In the genomic region with DNA sequence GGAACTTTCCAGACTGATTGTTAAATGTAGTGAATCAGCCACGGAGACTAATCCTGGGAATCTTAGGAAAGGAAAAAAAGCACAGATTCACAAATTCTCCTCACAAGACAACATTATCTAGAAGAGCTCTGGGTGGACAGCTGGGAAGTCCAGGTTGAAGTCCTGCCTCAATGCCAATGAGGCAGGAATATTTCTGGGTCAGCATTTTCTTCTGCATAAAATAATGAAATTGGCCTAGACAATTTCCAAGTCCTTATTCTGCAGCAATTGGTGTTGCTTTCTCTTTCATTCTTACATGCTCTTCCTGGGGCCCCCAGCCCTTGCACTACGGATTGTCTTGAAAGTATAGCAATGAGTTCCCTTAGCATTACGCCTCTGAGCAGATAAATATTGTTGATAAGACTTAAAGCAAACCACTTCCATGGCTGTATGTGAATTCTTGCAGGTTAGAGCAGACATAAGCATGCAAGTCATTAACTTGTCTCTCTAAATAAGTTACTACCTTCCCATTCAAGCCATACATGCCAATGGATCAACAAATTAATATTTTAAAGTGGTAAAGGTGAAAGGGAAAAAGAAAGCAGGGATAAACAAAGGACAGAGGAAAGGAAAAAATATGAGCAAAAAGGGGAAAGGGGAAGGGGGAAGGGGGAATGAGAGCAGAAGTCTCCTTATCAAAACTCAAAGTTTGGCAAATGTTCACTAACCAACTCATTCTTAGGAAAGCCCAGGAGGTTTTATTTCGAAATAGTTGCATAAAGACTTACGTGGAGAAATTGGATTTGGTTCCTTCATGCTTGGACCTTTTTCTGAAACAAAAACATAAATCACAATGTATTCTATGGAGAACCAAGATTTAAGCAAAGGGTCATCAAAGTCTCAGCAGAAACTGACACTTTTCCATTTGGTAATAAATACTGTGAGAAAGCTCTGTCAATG, we compare ENCODE assay signal across 8 cellular contexts.
DNase-seq lines count a peak whose midpoint lies in the region; ATAC-seq, FAIRE-seq and TF ChIP-seq lines count a peak whose summit lies in the region.

No MANE protein-coding gene starts in this region.

- H3K36me3 ChIP-seq in gastrocnemius medialis: no peaks in the 10 kb centered on the region
- H3K36me3 ChIP-seq in psoas muscle (ENCODE audit: insufficient read depth in 1 of 2, low read depth in 1 of 2): peaks cover 0 to 12% of the 10 kb centered on the region in 2 donors

- H3K27ac ChIP-seq in gastrocnemius medialis: peak overlapping the region; percentile 26 to 38 (median 32)
- H3K27ac ChIP-seq in psoas muscle: no peak overlapping the region

- H3K9me3 ChIP-seq in gastrocnemius medialis (no peaks in the 10 kb centered on the region), psoas muscle (no peaks in the 10 kb centered on the region)

- DNase-seq in activated naive CD4-positive, alpha-beta T cell treated with anti-CD3 and anti-CD28 coated beads, Interleukin-2, amount 50 U/mL, for 72 hours (ENCODE audit: low spot score in 2 of 2): peak in 1 of 2 donors; percentile 36
- DNase-seq in gastrocnemius medialis (no peak), psoas muscle (no peak), AG08395 (ENCODE audit: low spot score) (no peak), GM19239 (ENCODE audit: insufficient read length, low spot score) (no peak)
- DNase-seq in stimulated activated naive B cell treated with anti-CD40 and anti-IgM and Interleukin-4, amounts not matched to agents 10 μg/mL and 1 μg/mL and 100 μg/mL, for 72 hours: no peak

- no peak for FAIRE-seq in GM19239 (lab: Jason Lieb, UNC)

- H3K4me1 Mint-ChIP-seq in stimulated activated naive B cell treated with anti-CD40 and anti-IgM and Interleukin-4, amounts not matched to agents 10 μg/mL and 1 μg/mL and 100 μg/mL, for 72 hours: no peaks in the 10 kb centered on the region

- intact Hi-C loops in gastrocnemius medialis (cut with DNase I; ENCODE audit: low total_unique reads) (loop anchor here (5.0 kb wide), 1 partner anchor 195 kb away; no protein-coding TSS in a partner anchor), psoas muscle (cut with DNase I) (no loop called here)

- H3K36me3 Mint-ChIP-seq in activated naive CD4-positive, alpha-beta T cell treated with anti-CD3 and anti-CD28 coated beads, Interleukin-2, amount 50 U/mL, for 72 hours: peaks cover 4 to 30% of the 10 kb centered on the region in 2 donors
- no peaks in the 10 kb centered on the region for H3K36me3 Mint-ChIP-seq in stimulated activated naive B cell treated with anti-CD40 and anti-IgM and Interleukin-4, amounts not matched to agents 10 μg/mL and 1 μg/mL and 100 μg/mL, for 72 hours

- no peak overlapping the region for H3K4me3 ChIP-seq in gastrocnemius medialis
- no peak overlapping the region for H3K4me3 ChIP-seq in psoas muscle

- TF ChIP-seq POLR2A in gastrocnemius medialis (IDR thresholded peaks at IDR 0.05): no peak

- H3K27me3 ChIP-seq in gastrocnemius medialis: no peaks in the 10 kb centered on the region
- H3K27me3 ChIP-seq in psoas muscle (ENCODE audit: insufficient read depth in 3 of 3, low read length in 2 of 3): no peaks in the 10 kb centered on the region

- H3K4me3 Mint-ChIP-seq in stimulated activated naive B cell treated with anti-CD40 and anti-IgM and Interleukin-4, amounts not matched to agents 10 μg/mL and 1 μg/mL and 100 μg/mL, for 72 hours: no peak overlapping the region

- TF ChIP-seq CTCF in gastrocnemius medialis (IDR thresholded peaks at IDR 0.05 in 4 of 5, conservative IDR thresholded peaks at IDR 0.05 in 1 of 5) (no peak), psoas muscle (IDR thresholded peaks at IDR 0.05) (no peak)

- H3K27ac Mint-ChIP-seq in activated naive CD4-positive, alpha-beta T cell treated with anti-CD3 and anti-CD28 coated beads, Interleukin-2, amount 50 U/mL, for 72 hours: peak overlapping the region; percentile 53 to 72
- H3K27ac Mint-ChIP-seq in stimulated activated naive B cell treated with anti-CD40 and anti-IgM and Interleukin-4, amounts not matched to agents 10 μg/mL and 1 μg/mL and 100 μg/mL, for 72 hours: no peak overlapping the region

- in situ Hi-C loops in gastrocnemius medialis (cut with MboI; ENCODE audit: low sequenced_read_pairs in 4 of 4): no loop called here

- ATAC-seq in GM19452 (IDR thresholded peaks at IDR 0.05; ENCODE audit: unreplicated experiment) (peak; percentile 79), HG03378 (IDR thresholded peaks at IDR 0.05; ENCODE audit: unreplicated experiment) (peak; percentile 90), gastrocnemius medialis (no peak), psoas muscle (no peak)
- ATAC-seq in activated naive CD4-positive, alpha-beta T cell treated with anti-CD3 and anti-CD28 coated beads, Interleukin-2, amount 50 U/mL, for 72 hours: peak; percentile 86 to 97
- ATAC-seq in stimulated activated naive B cell treated with anti-CD40 and anti-IgM and Interleukin-4, amounts not matched to agents 10 μg/mL and 1 μg/mL and 100 μg/mL, for 72 hours (replicated peaks): no peak

- H3K9me3 Mint-ChIP-seq in activated naive CD4-positive, alpha-beta T cell treated with anti-CD3 and anti-CD28 coated beads, Interleukin-2, amount 50 U/mL, for 72 hours: peaks cover 5 to 10% of the 10 kb centered on the region in 2 donors
- H3K9me3 Mint-ChIP-seq in stimulated activated naive B cell treated with anti-CD40 and anti-IgM and Interleukin-4, amounts not matched to agents 10 μg/mL and 1 μg/mL and 100 μg/mL, for 72 hours: no peaks in the 10 kb centered on the region

- no peaks in the 10 kb centered on the region for H3K27me3 Mint-ChIP-seq in stimulated activated naive B cell treated with anti-CD40 and anti-IgM and Interleukin-4, amounts not matched to agents 10 μg/mL and 1 μg/mL and 100 μg/mL, for 72 hours

- WGBS in psoas muscle, 3 donors: 57 to 62% (median 58%) methylated on average over 5 of the region's 5 CpGs

- peaks cover 25 to 27% of the 10 kb centered on the region in 2 donors for H3K4me1 ChIP-seq in gastrocnemius medialis
- peaks cover 19% of the 10 kb centered on the region for H3K4me1 ChIP-seq in psoas muscle

Comparison
In these comparisons a context has a peak if more than half of its experiments do, and no peak if none do; other contexts are left out.
1. ATAC-seq: peak in GM19452 (single experiment), HG03378 (single experiment) and activated naive CD4-positive, alpha-beta T cell treated with anti-CD3 and anti-CD28 coated beads, Interleukin-2, amount 50 U/mL, for 72 hours (2 of 2); none in gastrocnemius medialis (0 of 2), psoas muscle (0 of 4) and stimulated activated naive B cell treated with anti-CD40 and anti-IgM and Interleukin-4, amounts not matched to agents 10 μg/mL and 1 μg/mL and 100 μg/mL, for 72 hours (0 of 2).